ENCODE assay signal across 1 cellular context in genomic region chr3:12999147-13000140, GRCh38.
TF ChIP-seq lines count a peak whose summit lies in the region.

No MANE protein-coding gene starts in this region.

TF ChIP-seq in K562, 482 proteins besides CTCF, POLR2A, EP300 and RAD21 (continued from another document and continues in another):
- TF ChIP-seq, protein P1, sequence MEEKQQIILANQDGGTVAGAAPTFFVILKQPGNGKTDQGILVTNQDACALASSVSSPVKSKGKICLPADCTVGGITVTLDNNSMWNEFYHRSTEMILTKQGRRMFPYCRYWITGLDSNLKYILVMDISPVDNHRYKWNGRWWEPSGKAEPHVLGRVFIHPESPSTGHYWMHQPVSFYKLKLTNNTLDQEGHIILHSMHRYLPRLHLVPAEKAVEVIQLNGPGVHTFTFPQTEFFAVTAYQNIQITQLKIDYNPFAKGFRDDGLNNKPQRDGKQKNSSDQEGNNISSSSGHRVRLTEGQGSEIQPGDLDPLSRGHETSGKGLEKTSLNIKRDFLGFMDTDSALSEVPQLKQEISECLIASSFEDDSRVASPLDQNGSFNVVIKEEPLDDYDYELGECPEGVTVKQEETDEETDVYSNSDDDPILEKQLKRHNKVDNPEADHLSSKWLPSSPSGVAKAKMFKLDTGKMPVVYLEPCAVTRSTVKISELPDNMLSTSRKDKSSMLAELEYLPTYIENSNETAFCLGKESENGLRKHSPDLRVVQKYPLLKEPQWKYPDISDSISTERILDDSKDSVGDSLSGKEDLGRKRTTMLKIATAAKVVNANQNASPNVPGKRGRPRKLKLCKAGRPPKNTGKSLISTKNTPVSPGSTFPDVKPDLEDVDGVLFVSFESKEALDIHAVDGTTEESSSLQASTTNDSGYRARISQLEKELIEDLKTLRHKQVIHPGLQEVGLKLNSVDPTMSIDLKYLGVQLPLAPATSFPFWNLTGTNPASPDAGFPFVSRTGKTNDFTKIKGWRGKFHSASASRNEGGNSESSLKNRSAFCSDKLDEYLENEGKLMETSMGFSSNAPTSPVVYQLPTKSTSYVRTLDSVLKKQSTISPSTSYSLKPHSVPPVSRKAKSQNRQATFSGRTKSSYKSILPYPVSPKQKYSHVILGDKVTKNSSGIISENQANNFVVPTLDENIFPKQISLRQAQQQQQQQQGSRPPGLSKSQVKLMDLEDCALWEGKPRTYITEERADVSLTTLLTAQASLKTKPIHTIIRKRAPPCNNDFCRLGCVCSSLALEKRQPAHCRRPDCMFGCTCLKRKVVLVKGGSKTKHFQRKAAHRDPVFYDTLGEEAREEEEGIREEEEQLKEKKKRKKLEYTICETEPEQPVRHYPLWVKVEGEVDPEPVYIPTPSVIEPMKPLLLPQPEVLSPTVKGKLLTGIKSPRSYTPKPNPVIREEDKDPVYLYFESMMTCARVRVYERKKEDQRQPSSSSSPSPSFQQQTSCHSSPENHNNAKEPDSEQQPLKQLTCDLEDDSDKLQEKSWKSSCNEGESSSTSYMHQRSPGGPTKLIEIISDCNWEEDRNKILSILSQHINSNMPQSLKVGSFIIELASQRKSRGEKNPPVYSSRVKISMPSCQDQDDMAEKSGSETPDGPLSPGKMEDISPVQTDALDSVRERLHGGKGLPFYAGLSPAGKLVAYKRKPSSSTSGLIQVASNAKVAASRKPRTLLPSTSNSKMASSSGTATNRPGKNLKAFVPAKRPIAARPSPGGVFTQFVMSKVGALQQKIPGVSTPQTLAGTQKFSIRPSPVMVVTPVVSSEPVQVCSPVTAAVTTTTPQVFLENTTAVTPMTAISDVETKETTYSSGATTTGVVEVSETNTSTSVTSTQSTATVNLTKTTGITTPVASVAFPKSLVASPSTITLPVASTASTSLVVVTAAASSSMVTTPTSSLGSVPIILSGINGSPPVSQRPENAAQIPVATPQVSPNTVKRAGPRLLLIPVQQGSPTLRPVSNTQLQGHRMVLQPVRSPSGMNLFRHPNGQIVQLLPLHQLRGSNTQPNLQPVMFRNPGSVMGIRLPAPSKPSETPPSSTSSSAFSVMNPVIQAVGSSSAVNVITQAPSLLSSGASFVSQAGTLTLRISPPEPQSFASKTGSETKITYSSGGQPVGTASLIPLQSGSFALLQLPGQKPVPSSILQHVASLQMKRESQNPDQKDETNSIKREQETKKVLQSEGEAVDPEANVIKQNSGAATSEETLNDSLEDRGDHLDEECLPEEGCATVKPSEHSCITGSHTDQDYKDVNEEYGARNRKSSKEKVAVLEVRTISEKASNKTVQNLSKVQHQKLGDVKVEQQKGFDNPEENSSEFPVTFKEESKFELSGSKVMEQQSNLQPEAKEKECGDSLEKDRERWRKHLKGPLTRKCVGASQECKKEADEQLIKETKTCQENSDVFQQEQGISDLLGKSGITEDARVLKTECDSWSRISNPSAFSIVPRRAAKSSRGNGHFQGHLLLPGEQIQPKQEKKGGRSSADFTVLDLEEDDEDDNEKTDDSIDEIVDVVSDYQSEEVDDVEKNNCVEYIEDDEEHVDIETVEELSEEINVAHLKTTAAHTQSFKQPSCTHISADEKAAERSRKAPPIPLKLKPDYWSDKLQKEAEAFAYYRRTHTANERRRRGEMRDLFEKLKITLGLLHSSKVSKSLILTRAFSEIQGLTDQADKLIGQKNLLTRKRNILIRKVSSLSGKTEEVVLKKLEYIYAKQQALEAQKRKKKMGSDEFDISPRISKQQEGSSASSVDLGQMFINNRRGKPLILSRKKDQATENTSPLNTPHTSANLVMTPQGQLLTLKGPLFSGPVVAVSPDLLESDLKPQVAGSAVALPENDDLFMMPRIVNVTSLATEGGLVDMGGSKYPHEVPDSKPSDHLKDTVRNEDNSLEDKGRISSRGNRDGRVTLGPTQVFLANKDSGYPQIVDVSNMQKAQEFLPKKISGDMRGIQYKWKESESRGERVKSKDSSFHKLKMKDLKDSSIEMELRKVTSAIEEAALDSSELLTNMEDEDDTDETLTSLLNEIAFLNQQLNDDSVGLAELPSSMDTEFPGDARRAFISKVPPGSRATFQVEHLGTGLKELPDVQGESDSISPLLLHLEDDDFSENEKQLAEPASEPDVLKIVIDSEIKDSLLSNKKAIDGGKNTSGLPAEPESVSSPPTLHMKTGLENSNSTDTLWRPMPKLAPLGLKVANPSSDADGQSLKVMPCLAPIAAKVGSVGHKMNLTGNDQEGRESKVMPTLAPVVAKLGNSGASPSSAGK (IDR thresholded peaks at IDR 0.05): peak; percentile 41; the same call in 1 of the 2 replicates
- TF ChIP-seq MBD2 (IDR thresholded peaks at IDR 0.05; ENCODE audit: borderline replicate concordance, low read depth) (peak; percentile 93), MTA1 (IDR thresholded peaks at IDR 0.05; ENCODE audit: borderline replicate concordance) (peak; percentile 65; the same call in 1 of the 2 replicates), ZBTB8A (IDR thresholded peaks at IDR 0.05; ENCODE audit: partially characterized antibody) (no peak), NFE2 (IDR thresholded peaks at IDR 0.05; ENCODE audit: low read depth) (peak; percentile 99), ZKSCAN3 (CRISPR knock-in tag; IDR thresholded peaks at IDR 0.05) (no peak), SP2 (IDR thresholded peaks at IDR 0.05; ENCODE audit: extremely low read depth, low read depth, low read length, poor library complexity, severe bottlenecking) (no peak), RBM15 (IDR thresholded peaks at IDR 0.05; ENCODE audit: insufficient read depth, low read length) (no peak), XRCC3 (IDR thresholded peaks at IDR 0.05) (no peak), FOXA1 (IDR thresholded peaks at IDR 0.05; ENCODE audit: borderline replicate concordance) (no peak), ZNF449 (CRISPR knock-in tag; IDR thresholded peaks at IDR 0.05) (peak; percentile 65; the same call in 1 of the 2 replicates), BACH1 (tag; IDR thresholded peaks at IDR 0.05) (no peak; the same call in 1 of the 2 replicates), STAG1 (CRISPR knock-in tag; IDR thresholded peaks at IDR 0.05; ENCODE audit: borderline replicate concordance) (no peak), PTTG1 (tag; IDR thresholded peaks at IDR 0.05; ENCODE audit: low read depth) (no peak), U2AF2 (optimal IDR thresholded peaks at IDR 0.05; ENCODE audit: low read depth, low read length) (no peak), POLR2AphosphoS2 (IDR thresholded peaks at IDR 0.05; ENCODE audit: low read length) (no peak), ZNF551 (CRISPR knock-in tag; IDR thresholded peaks at IDR 0.05) (no peak), HSF4 (CRISPR knock-in tag; IDR thresholded peaks at IDR 0.05; ENCODE audit: borderline replicate concordance) (peak; percentile 9), GMEB1 (CRISPR knock-in tag; IDR thresholded peaks at IDR 0.05) (peak; percentile 35), TCFL5 (CRISPR knock-in tag; conservative IDR thresholded peaks at IDR 0.05) (0 out of 2 replicates have a peak, but pooled peaks have one; percentile 50), MCM5 (IDR thresholded peaks at IDR 0.05; ENCODE audit: low read depth) (no peak), DIDO1 (tag; IDR thresholded peaks at IDR 0.05; ENCODE audit: low read depth) (peak; percentile 33; the same call in 1 of the 2 replicates), HDAC6 (IDR thresholded peaks at IDR 0.05; ENCODE audit: low read depth, low read length) (no peak), GTF2F1 (IDR thresholded peaks at IDR 0.05; ENCODE audit: low read depth, low read length) (no peak; the same call in 1 of the 2 replicates), ELF4 (CRISPR knock-in tag; IDR thresholded peaks at IDR 0.05) (peak; percentile 71), NR2C2 (CRISPR knock-in tag; IDR thresholded peaks at IDR 0.05) (peak; percentile 92), NR2C2 (tag; IDR thresholded peaks at IDR 0.05) (peak; percentile 99), ZBTB33 (CRISPR knock-in tag; IDR thresholded peaks at IDR 0.05) (0 out of 2 replicates have a peak, but pooled peaks have one; percentile 29), ZNF644 (tag; IDR thresholded peaks at IDR 0.05; ENCODE audit: low read depth) (no peak), ZNF140 (CRISPR knock-in tag; IDR thresholded peaks at IDR 0.05) (no peak)
- TF ChIP-seq, protein P2, sequence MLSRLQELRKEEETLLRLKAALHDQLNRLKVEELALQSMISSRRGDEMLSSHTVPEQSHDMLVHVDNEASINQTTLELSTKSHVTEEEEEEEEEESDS (CRISPR knock-in tag; IDR thresholded peaks at IDR 0.05): no peak
- TF ChIP-seq, protein P3, sequence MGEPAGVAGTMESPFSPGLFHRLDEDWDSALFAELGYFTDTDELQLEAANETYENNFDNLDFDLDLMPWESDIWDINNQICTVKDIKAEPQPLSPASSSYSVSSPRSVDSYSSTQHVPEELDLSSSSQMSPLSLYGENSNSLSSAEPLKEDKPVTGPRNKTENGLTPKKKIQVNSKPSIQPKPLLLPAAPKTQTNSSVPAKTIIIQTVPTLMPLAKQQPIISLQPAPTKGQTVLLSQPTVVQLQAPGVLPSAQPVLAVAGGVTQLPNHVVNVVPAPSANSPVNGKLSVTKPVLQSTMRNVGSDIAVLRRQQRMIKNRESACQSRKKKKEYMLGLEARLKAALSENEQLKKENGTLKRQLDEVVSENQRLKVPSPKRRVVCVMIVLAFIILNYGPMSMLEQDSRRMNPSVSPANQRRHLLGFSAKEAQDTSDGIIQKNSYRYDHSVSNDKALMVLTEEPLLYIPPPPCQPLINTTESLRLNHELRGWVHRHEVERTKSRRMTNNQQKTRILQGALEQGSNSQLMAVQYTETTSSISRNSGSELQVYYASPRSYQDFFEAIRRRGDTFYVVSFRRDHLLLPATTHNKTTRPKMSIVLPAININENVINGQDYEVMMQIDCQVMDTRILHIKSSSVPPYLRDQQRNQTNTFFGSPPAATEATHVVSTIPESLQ (CRISPR knock-in tag; IDR thresholded peaks at IDR 0.05): no peak; the same call in 1 of the 2 replicates
- TF ChIP-seq, protein P4, sequence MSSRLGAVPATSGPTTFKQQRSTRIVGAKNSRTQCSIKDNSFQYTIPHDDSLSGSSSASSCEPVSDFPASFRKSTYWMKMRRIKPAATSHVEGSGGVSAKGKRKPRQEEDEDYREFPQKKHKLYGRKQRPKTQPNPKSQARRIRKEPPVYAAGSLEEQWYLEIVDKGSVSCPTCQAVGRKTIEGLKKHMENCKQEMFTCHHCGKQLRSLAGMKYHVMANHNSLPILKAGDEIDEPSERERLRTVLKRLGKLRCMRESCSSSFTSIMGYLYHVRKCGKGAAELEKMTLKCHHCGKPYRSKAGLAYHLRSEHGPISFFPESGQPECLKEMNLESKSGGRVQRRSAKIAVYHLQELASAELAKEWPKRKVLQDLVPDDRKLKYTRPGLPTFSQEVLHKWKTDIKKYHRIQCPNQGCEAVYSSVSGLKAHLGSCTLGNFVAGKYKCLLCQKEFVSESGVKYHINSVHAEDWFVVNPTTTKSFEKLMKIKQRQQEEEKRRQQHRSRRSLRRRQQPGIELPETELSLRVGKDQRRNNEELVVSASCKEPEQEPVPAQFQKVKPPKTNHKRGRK (tag; IDR thresholded peaks at IDR 0.05): no peak
- TF ChIP-seq, protein P5, sequence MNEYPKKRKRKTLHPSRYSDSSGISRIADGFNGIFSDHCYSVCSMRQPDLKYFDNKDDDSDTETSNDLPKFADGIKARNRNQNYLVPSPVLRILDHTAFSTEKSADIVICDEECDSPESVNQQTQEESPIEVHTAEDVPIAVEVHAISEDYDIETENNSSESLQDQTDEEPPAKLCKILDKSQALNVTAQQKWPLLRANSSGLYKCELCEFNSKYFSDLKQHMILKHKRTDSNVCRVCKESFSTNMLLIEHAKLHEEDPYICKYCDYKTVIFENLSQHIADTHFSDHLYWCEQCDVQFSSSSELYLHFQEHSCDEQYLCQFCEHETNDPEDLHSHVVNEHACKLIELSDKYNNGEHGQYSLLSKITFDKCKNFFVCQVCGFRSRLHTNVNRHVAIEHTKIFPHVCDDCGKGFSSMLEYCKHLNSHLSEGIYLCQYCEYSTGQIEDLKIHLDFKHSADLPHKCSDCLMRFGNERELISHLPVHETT (CRISPR knock-in tag; conservative IDR thresholded peaks at IDR 0.05 in 1 of 2, IDR thresholded peaks at IDR 0.05 in 1 of 2): peak in 1 of 2 experiments; percentile 62; a peak in 1 of 4 replicates
- TF ChIP-seq, protein P6, sequence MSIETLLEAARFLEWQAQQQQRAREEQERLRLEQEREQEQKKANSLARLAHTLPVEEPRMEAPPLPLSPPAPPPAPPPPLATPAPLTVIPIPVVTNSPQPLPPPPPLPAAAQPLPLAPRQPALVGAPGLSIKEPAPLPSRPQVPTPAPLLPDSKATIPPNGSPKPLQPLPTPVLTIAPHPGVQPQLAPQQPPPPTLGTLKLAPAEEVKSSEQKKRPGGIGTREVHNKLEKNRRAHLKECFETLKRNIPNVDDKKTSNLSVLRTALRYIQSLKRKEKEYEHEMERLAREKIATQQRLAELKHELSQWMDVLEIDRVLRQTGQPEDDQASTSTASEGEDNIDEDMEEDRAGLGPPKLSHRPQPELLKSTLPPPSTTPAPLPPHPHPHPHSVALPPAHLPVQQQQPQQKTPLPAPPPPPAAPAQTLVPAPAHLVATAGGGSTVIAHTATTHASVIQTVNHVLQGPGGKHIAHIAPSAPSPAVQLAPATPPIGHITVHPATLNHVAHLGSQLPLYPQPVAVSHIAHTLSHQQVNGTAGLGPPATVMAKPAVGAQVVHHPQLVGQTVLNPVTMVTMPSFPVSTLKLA (conservative IDR thresholded peaks at IDR 0.05): peak; percentile 99
